22 cellular contexts compared by ENCODE assay signal in the genomic region with DNA sequence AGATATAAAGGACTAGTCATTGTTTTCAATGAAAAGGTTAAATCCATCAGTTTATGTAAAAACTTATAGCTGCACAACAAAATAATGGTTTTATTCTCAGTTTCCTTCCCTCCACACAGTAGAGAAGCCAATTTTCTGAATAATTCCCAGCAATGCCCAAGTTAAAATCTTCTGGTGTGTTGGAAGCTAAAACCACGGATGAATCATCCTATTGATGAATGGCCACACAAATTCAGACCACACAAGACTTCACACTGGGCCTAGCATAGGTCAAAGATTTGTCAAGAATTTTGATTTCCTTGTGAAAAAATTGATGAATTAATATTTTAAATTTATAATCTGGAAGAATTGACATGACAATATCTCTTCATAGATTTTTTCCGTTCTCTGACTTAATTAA.
DNase-seq lines count a peak whose midpoint lies in the region; ATAC-seq, FAIRE-seq and TF ChIP-seq lines count a peak whose summit lies in the region.
"Had no signal": no experiment of that assay in that cellular context is flagged by ENCODE, and none has a peak within 500 bp of the region (broad histone marks: within the 10 kb centered on the region; RNA-seq: fewer than 3 reads in every experiment).

No MANE protein-coding gene starts in this region.

- H3K23ac ChIP-seq in IMR-90 (ENCODE audit: low read depth, low read length): no peak overlapping the region

- H3K9ac ChIP-seq in IMR-90 (ENCODE audit: low read depth, low read length) (no peak overlapping the region), keratinocyte (ENCODE audit: control insufficient read depth, extremely low read depth, insufficient read depth, low read length) (no peak overlapping the region)

- CTCF ChIA-PET in IMR-90 (lab: Yijun Ruan, JAX): no interaction called here
- CTCF ChIA-PET in activated CD4-positive, alpha-beta T cell treated with anti-CD3 and anti-CD28 coated beads, Interleukin-2, amount 10 ng/mL, durations not matched to agents 7 days and 5 days (lab: Charles Lee): no interaction called here

- H3K9me3 ChIP-seq in IMR-90 (ENCODE audit: control insufficient read depth, insufficient read depth, low read length) (no peaks in the 10 kb centered on the region), keratinocyte (ENCODE audit: control insufficient read depth, low read depth, low read length) (no peaks in the 10 kb centered on the region), upper lobe of right lung (no peaks in the 10 kb centered on the region)
- H3K9me3 ChIP-seq: neutrophil, SJCRH30 had no signal

- intact Hi-C loops in IMR-90 (cut with micrococcal nuclease): no loop called here
- intact Hi-C loops in upper lobe of right lung (cut with DNase I): no loop called here

- no peaks in the 10 kb centered on the region for H3K79me1 ChIP-seq in IMR-90 (ENCODE audit: low read depth in 1 of 2, low read length in 2 of 2)

- H3K14ac ChIP-seq in IMR-90 (replicated peaks; ENCODE audit: low read depth, low read length): no peak overlapping the region

- no peak overlapping the region for H2BK20ac ChIP-seq in IMR-90 (ENCODE audit: low read depth, low read length)

- no peaks in the 10 kb centered on the region for H3K27me3 Mint-ChIP-seq in activated CD4-positive, alpha-beta T cell treated with anti-CD3 and anti-CD28 coated beads, Interleukin-2, amount 10 ng/mL, durations not matched to agents 7 days and 5 days
- H3K27me3 Mint-ChIP-seq: type B pancreatic cell had no signal

- no peak overlapping the region for H3K18ac ChIP-seq in IMR-90 (ENCODE audit: low read depth, low read length)

- no peak overlapping the region for H2AK5ac ChIP-seq in IMR-90 (ENCODE audit: low read depth, low read length)

- H4K91ac ChIP-seq in IMR-90 (ENCODE audit: insufficient read depth, low read depth, low read length): no peak overlapping the region

- H3K4me3 Mint-ChIP-seq in activated CD4-positive, alpha-beta T cell treated with anti-CD3 and anti-CD28 coated beads, Interleukin-2, amount 10 ng/mL, durations not matched to agents 7 days and 5 days: no peak overlapping the region
- H3K4me3 Mint-ChIP-seq: type B pancreatic cell had no signal

- H2AK9ac ChIP-seq in IMR-90 (replicated peaks; ENCODE audit: low read depth, low read length, poor library complexity): no peak overlapping the region

- FAIRE-seq in keratinocyte (lab: Jason Lieb, UNC): peak; percentile 64

- H3K4ac ChIP-seq in IMR-90 (ENCODE audit: low read depth, low read length): no peak overlapping the region

- no TSS peak for BruUV-seq in IMR-90 (replicated peaks; lab: Mats Ljungman, UMichigan)

- dilution Hi-C loops in IMR-90 (cut with HindIII; ENCODE audit: low sequenced_read_pairs, unreplicated experiment): no loop called here
- dilution Hi-C loops in keratinocyte (cut with MboI; ENCODE audit: extremely low pct_ligation_motif_present, low sequenced_read_pairs): no loop called here

- no peak overlapping the region for H2BK120ac ChIP-seq in IMR-90 (ENCODE audit: low read depth, low read length)

- H3K36me3 Mint-ChIP-seq in activated CD4-positive, alpha-beta T cell treated with anti-CD3 and anti-CD28 coated beads, Interleukin-2, amount 10 ng/mL, durations not matched to agents 7 days and 5 days (ENCODE audit: low read depth): no peaks in the 10 kb centered on the region
- H3K36me3 Mint-ChIP-seq: type B pancreatic cell had no signal

- no peak for TF ChIP-seq POLR2A in IMR-90 (IDR thresholded peaks at IDR 0.05; ENCODE audit: low read depth, low read length)

- POLR2A ChIA-PET in IMR-90 (lab: Charles Lee; ENCODE audit: unreplicated experiment): no interaction called here
- POLR2A ChIA-PET in activated CD4-positive, alpha-beta T cell treated with anti-CD3 and anti-CD28 coated beads, Interleukin-2, amount 10 ng/mL, durations not matched to agents 7 days and 5 days (lab: Charles Lee): no interaction called here

- H3K9me1 ChIP-seq in IMR-90 (ENCODE audit: insufficient read depth, low read length) (no peaks in the 10 kb centered on the region), keratinocyte (ENCODE audit: control insufficient read depth, extremely low read depth, insufficient read depth, low read length) (no peaks in the 10 kb centered on the region)

- no peak overlapping the region for H2BK15ac ChIP-seq in IMR-90 (ENCODE audit: low read depth, low read length)

- no peak for TF ChIP-seq RAD21 in IMR-90 (IDR thresholded peaks at IDR 0.05; ENCODE audit: low read length)

- no peaks in the 10 kb centered on the region for H3K9me3 Mint-ChIP-seq in activated CD4-positive, alpha-beta T cell treated with anti-CD3 and anti-CD28 coated beads, Interleukin-2, amount 10 ng/mL, durations not matched to agents 7 days and 5 days

- in situ Hi-C loops in IMR-90 (cut with MboI; ENCODE audit: low sequenced_read_pairs) (no loop called here), astrocyte of the spinal cord (cut with HindIII; ENCODE audit: low sequenced_read_pairs) (no loop called here)

- DNase-seq in AG10803 (ENCODE audit: low read depth) (peak; percentile 67), IMR-90 (peak; percentile 73), astrocyte of the spinal cord (ENCODE audit: low read depth, low spot score) (peak; percentile 78), keratinocyte (ENCODE audit: low read depth, low spot score) (no peak), upper lobe of right lung (no peak), substantia nigra (lab: John Stamatoyannopoulos, UW) (no peak), NCI-H524 (lab: John Stamatoyannopoulos, UW) (no peak)
- no peak for DNase-seq in activated CD4-positive, alpha-beta T cell treated with anti-CD3 and anti-CD28 coated beads, Interleukin-2, amount 10 ng/mL, durations not matched to agents 7 days and 5 days
- DNase-seq: activated CD4-positive, alpha-beta T cell treated with anti-CD3 and anti-CD28 coated beads for 48 hours; activated naive CD4-positive, alpha-beta T cell; dermis blood vessel endothelial cell; erythroblast; hippocampal formation; left colon; MV-4-11; NCI-H2029; NCI-H446 treated with DMSO at 0.1 percent for 48 hours; stimulated activated naive CD4-positive, alpha-beta T cell treated with Interleukin-2 at 50 U/mL for 16 hours had no signal

- H3K27ac Mint-ChIP-seq in activated CD4-positive, alpha-beta T cell treated with anti-CD3 and anti-CD28 coated beads, Interleukin-2, amount 10 ng/mL, durations not matched to agents 7 days and 5 days: no peak overlapping the region
- H3K27ac Mint-ChIP-seq: type B pancreatic cell had no signal

- H3K27ac ChIP-seq in IMR-90 (ENCODE audit: insufficient read depth, low read length): no peak overlapping the region
- H3K27ac ChIP-seq in keratinocyte (ENCODE audit: control insufficient read depth, insufficient read depth, low read length): no peak overlapping the region
- H3K27ac ChIP-seq in upper lobe of right lung: no peak overlapping the region
- no peak overlapping the region for H3K27ac ChIP-seq in substantia nigra (ENCODE audit: low read depth, low read length, poor library complexity, severe bottlenecking)
- H3K27ac ChIP-seq: ascending aorta, neutrophil, SJCRH30 had no signal

- no peak overlapping the region for H4K5ac ChIP-seq in IMR-90 (ENCODE audit: low read depth, low read length)

- no peaks in the 10 kb centered on the region for H3K79me2 ChIP-seq in keratinocyte (ENCODE audit: control insufficient read depth, insufficient read depth, low read length)

- no peak overlapping the region for H2AFZ ChIP-seq in IMR-90 (replicated peaks; ENCODE audit: low read length, poor library complexity)
- H2AFZ ChIP-seq in keratinocyte (ENCODE audit: control insufficient read depth, low read length): no peak overlapping the region

- H3K36me3 ChIP-seq in IMR-90 (ENCODE audit: control insufficient read depth, insufficient read depth, low read length) (no peaks in the 10 kb centered on the region), keratinocyte (ENCODE audit: control insufficient read depth in 2 of 2, extremely low read depth in 1 of 2, insufficient read depth in 2 of 2, low read length in 2 of 2) (no peaks in the 10 kb centered on the region), upper lobe of right lung (no peaks in the 10 kb centered on the region)
- H3K36me3 ChIP-seq: ascending aorta, neutrophil, SJCRH30 had no signal

- H3K27me3 ChIP-seq in IMR-90 (ENCODE audit: control insufficient read depth, insufficient read depth, low read length): no peaks in the 10 kb centered on the region
- no peaks in the 10 kb centered on the region for H3K27me3 ChIP-seq in keratinocyte (ENCODE audit: control insufficient read depth, extremely low read depth, insufficient read depth, low read length)
- no peaks in the 10 kb centered on the region for H3K27me3 ChIP-seq in upper lobe of right lung
- H3K27me3 ChIP-seq: ascending aorta, neutrophil, SJCRH30 had no signal

- no peak overlapping the region for H4K8ac ChIP-seq in IMR-90 (ENCODE audit: low read depth in 2 of 2, low read length in 2 of 2)

- ATAC-seq in IMR-90 (ENCODE audit: low read depth) (no peak), upper lobe of right lung (no peak)
- ATAC-seq: left colon had no signal

- H3K4me2 ChIP-seq in IMR-90 (ENCODE audit: low read depth, low read length): no peak overlapping the region
- H3K4me2 ChIP-seq in keratinocyte (ENCODE audit: control insufficient read depth, extremely low read depth, insufficient read depth, low read depth, low read length): no peak overlapping the region

- WGBS in IMR-90 (ENCODE audit: extremely low coverage in 2 of 2, insufficient read length in 1 of 2), 2 experiments: no CpG with 5 or more reads among the region's 2 CpGs

- H4K20me1 ChIP-seq in IMR-90 (ENCODE audit: insufficient read depth, low read length) (no peaks in the 10 kb centered on the region), keratinocyte (ENCODE audit: control insufficient read depth, extremely low read depth, insufficient read depth, low read length) (no peaks in the 10 kb centered on the region)

- H3K56ac ChIP-seq in IMR-90 (ENCODE audit: extremely low read depth, insufficient read depth, low read length): no peak overlapping the region

- H3K4me3 ChIP-seq in AG10803 (ENCODE audit: low read length): no peak overlapping the region
- no peak overlapping the region for H3K4me3 ChIP-seq in IMR-90 (ENCODE audit: insufficient read depth, low read depth, low read length)
- no peak overlapping the region for H3K4me3 ChIP-seq in astrocyte of the spinal cord (ENCODE audit: low read depth, low read length)
- no peak overlapping the region for H3K4me3 ChIP-seq in keratinocyte (ENCODE audit: control insufficient read depth in 2 of 3, extremely low read depth in 1 of 3, insufficient read depth in 2 of 3, low read depth in 1 of 3, low read length in 3 of 3)
- no peak overlapping the region for H3K4me3 ChIP-seq in upper lobe of right lung
- H3K4me3 ChIP-seq: ascending aorta, SJCRH30 had no signal

- TF ChIP-seq CTCF in AG10803 (conservative IDR thresholded peaks at IDR 0.05; ENCODE audit: low read length) (no peak), IMR-90 (conservative IDR thresholded peaks at IDR 0.05; ENCODE audit: low read depth, low read length) (no peak), astrocyte of the spinal cord (IDR thresholded peaks at IDR 0.05; ENCODE audit: low read depth, low read length) (no peak), keratinocyte (optimal IDR thresholded peaks at IDR 0.05 in 1 of 3, IDR thresholded peaks at IDR 0.05 in 1 of 3, conservative IDR thresholded peaks at IDR 0.05 in 1 of 3; ENCODE audit: extremely low read depth in 1 of 3, insufficient read depth in 2 of 3, low read length in 3 of 3) (no peak), upper lobe of right lung (IDR thresholded peaks at IDR 0.05) (no peak)

- H3K4me1 ChIP-seq in IMR-90 (ENCODE audit: control insufficient read depth, insufficient read depth, low read length) (no peaks in the 10 kb centered on the region; the same call in 1 of the 2 replicates), keratinocyte (ENCODE audit: control insufficient read depth, extremely low read depth, insufficient read depth, low read length) (no peaks in the 10 kb centered on the region), upper lobe of right lung (no peaks in the 10 kb centered on the region)
- H3K4me1 ChIP-seq: ascending aorta, SJCRH30 had no signal

- no peak overlapping the region for H2BK5ac ChIP-seq in IMR-90 (ENCODE audit: low read depth, low read length, poor library complexity, severe bottlenecking)

- H3K4me1 Mint-ChIP-seq in activated CD4-positive, alpha-beta T cell treated with anti-CD3 and anti-CD28 coated beads, Interleukin-2, amount 10 ng/mL, durations not matched to agents 7 days and 5 days: no peaks in the 10 kb centered on the region

Comparison
In these comparisons a context has a peak if more than half of its experiments do, and no peak if none do; other contexts are left out.
1. DNase-seq: peak in AG10803 (single experiment), IMR-90 (single experiment) and astrocyte of the spinal cord (single experiment); none in keratinocyte (single experiment), upper lobe of right lung (single experiment), substantia nigra (0 of 49), NCI-H524 (0 of 2) and activated CD4-positive, alpha-beta T cell treated with anti-CD3 and anti-CD28 coated beads, Interleukin-2, amount 10 ng/mL, durations not matched to agents 7 days and 5 days (single experiment).